ENCODE assay signal across 17 cellular contexts in genomic region chr5:76704131-76704663, GRCh38. TPM values are rescaled to one million over a fixed set of nuclear protein-coding genes. Genes with fewer than 3 reads are reported as not detected.
A peak's percentile ranks its signal among the peaks of the same experiment; 100 is the strongest.
DNase-seq lines count a peak whose midpoint lies in the region; ATAC-seq, FAIRE-seq and TF ChIP-seq lines count a peak whose summit lies in the region.
"Had no signal": no experiment of that assay in that cellular context is flagged by ENCODE, and none has a peak within 500 bp of the region (broad histone marks: within the 10 kb centered on the region; RNA-seq: fewer than 3 reads in every experiment).

No MANE protein-coding gene starts in this region.

- TF ChIP-seq POLR2A in breast epithelium (IDR thresholded peaks at IDR 0.05) = no peak
- no peak for TF ChIP-seq POLR2A in endothelial cell of umbilical vein (IDR thresholded peaks at IDR 0.05; ENCODE audit: low read depth, low read length)
- no peak for TF ChIP-seq POLR2A in ovary (IDR thresholded peaks at IDR 0.05)

- H3K27me3 ChIP-seq in breast epithelium (no peaks in the 10 kb centered on the region), endothelial cell of umbilical vein (ENCODE audit: control insufficient read depth in 2 of 2, insufficient read depth in 2 of 2, low read length in 2 of 2) (no peaks in the 10 kb centered on the region), mesenchymal stem cell (ENCODE audit: control insufficient read depth in 1 of 2, insufficient read depth in 1 of 2, low read length in 2 of 2) (peaks cover 0 to 17% of the 10 kb centered on the region in 2 experiments), ovary (no peaks in the 10 kb centered on the region)
- H3K27me3 ChIP-seq: BLaER1 had no signal

- H3K27me3 Mint-ChIP-seq in MCF 10A (ENCODE audit: insufficient read depth, unreplicated experiment) = no peaks in the 10 kb centered on the region
- H3K27me3 Mint-ChIP-seq: CD4-positive, CD25-positive, alpha-beta regulatory T cell had no signal

- no peak overlapping the region for H3K4me3 ChIP-seq in breast epithelium
- H3K4me3 ChIP-seq in endothelial cell of umbilical vein (replicated peaks in 1 of 3; ENCODE audit: insufficient read depth in 1 of 3, low read depth in 1 of 3, low read length in 3 of 3) = no peak overlapping the region
- H3K4me3 ChIP-seq in mesenchymal stem cell (ENCODE audit: insufficient read depth in 1 of 2, low read depth in 1 of 2, low read length in 2 of 2) = no peak overlapping the region
- H3K4me3 ChIP-seq in ovary = no peak overlapping the region
- H3K4me3 ChIP-seq: BLaER1, GM23338 had no signal

- FAIRE-seq in endothelial cell of umbilical vein (lab: Jason Lieb, UNC) = peak; percentile 63
- FAIRE-seq: GM12892, HepG2, HTR-8/SVneo had no signal

- H4K20me1 ChIP-seq in endothelial cell of umbilical vein (replicated peaks; ENCODE audit: control insufficient read depth, extremely low read depth, insufficient read depth, low read length) = no peaks in the 10 kb centered on the region
- H4K20me1 ChIP-seq: BLaER1 had no signal

- H2BK12ac ChIP-seq in mesenchymal stem cell (ENCODE audit: low read length in 2 of 2) = no peak overlapping the region

- H3K18ac ChIP-seq in mesenchymal stem cell (ENCODE audit: low read depth in 1 of 2, low read length in 2 of 2) = no peak overlapping the region

- no TSS peak for BruUV-seq in MCF 10A (replicated peaks; lab: Mats Ljungman, UMichigan)
- BruUV-seq in endothelial cell of umbilical vein (replicated peaks; lab: Mats Ljungman, UMichigan) = no TSS peak

- H4K8ac ChIP-seq in mesenchymal stem cell (ENCODE audit: low read length) = no peak overlapping the region

- H3K4me3 Mint-ChIP-seq in MCF 10A (ENCODE audit: unreplicated experiment) = no peak overlapping the region
- H3K4me3 Mint-ChIP-seq: CD4-positive, CD25-positive, alpha-beta regulatory T cell; GM23338 had no signal

- no peak overlapping the region for H4K91ac ChIP-seq in mesenchymal stem cell (ENCODE audit: low read length)

- dilution Hi-C loops in endothelial cell of umbilical vein (cut with MboI; ENCODE audit: extremely low pct_ligation_motif_present, low sequenced_read_pairs) = no loop called here

- H3K27ac ChIP-seq in breast epithelium = no peak overlapping the region
- H3K27ac ChIP-seq in endothelial cell of umbilical vein (ENCODE audit: insufficient read depth, low read depth, low read length) = peak overlapping the region; percentile 46
- H3K27ac ChIP-seq in mesenchymal stem cell (ENCODE audit: low read length, poor library complexity, severe bottlenecking) = no peak overlapping the region
- H3K27ac ChIP-seq in ovary = no peak overlapping the region
- H3K27ac ChIP-seq: 22Rv1, BLaER1 had no signal

- H2AFZ ChIP-seq in endothelial cell of umbilical vein (ENCODE audit: low read depth, low read length) (no peak overlapping the region), mesenchymal stem cell (ENCODE audit: low read depth, low read length) (no peak overlapping the region)
- H2AFZ ChIP-seq: GM23338 had no signal

- TF ChIP-seq EP300 in ovary (IDR thresholded peaks at IDR 0.05) = no peak

- TF ChIP-seq CTCF in MCF 10A (IDR thresholded peaks at IDR 0.05; ENCODE audit: unreplicated experiment) = no peak
- TF ChIP-seq CTCF in breast epithelium (IDR thresholded peaks at IDR 0.05) = no peak
- TF ChIP-seq CTCF in endothelial cell of umbilical vein (IDR thresholded peaks at IDR 0.05; ENCODE audit: extremely low read depth in 1 of 2, insufficient read depth in 1 of 2, low read depth in 1 of 2, low read length in 2 of 2) = no peak
- TF ChIP-seq CTCF in ovary (IDR thresholded peaks at IDR 0.05) = no peak

- intact Hi-C loops in MCF 10A (cut with micrococcal nuclease) (loop anchor here (5.0 kb wide), 1 partner anchor 97 kb away; no protein-coding TSS in a partner anchor), breast epithelium (cut with DNase I; ENCODE audit: low total_unique reads) (no loop called here), endothelial cell of umbilical vein (cut with micrococcal nuclease) (loop anchor here (1.0 to 5.0 kb wide), 3 partner anchors 8 to 1367 kb away; partner anchors contain the start of gene HMGCR), ovary (cut with DNase I) (no loop called here)

- H3K4me1 Mint-ChIP-seq in MCF 10A (ENCODE audit: insufficient read depth, unreplicated experiment) = peaks cover 37% of the 10 kb centered on the region

- peak; percentile 24 for DNase-seq in MCF 10A (ENCODE audit: unreplicated experiment)
- no peak for DNase-seq in breast epithelium (ENCODE audit: low spot score in 2 of 2)
- DNase-seq in endothelial cell of umbilical vein (ENCODE audit: low read depth, low spot score) = peak; percentile 89
- DNase-seq in mesenchymal stem cell = no peak
- no peak for DNase-seq in ovary
- DNase-seq: AML-193; CD4-positive, CD25-positive, alpha-beta regulatory T cell; DMS53; H7 had no signal

- no peak overlapping the region for H3K27ac Mint-ChIP-seq in MCF 10A (ENCODE audit: low read depth, unreplicated experiment)
- H3K27ac Mint-ChIP-seq: CD4-positive, CD25-positive, alpha-beta regulatory T cell; GM23338 had no signal

- H2BK120ac ChIP-seq in mesenchymal stem cell (ENCODE audit: low read depth, low read length) = peak overlapping the region; percentile 8

- no peaks in the 10 kb centered on the region for H3K9me1 ChIP-seq in endothelial cell of umbilical vein (replicated peaks; ENCODE audit: control insufficient read depth, extremely low read depth, insufficient read depth, low read length)

- POLR2A ChIA-PET in MCF 10A (lab: Yijun Ruan, JAX) = interaction anchor here (0.9 to 1.9 kb wide), 4 partner anchors 14 to 116 kb away, joined by 3 to 7 read pairs (median 4); no protein-coding TSS in a partner anchor
- POLR2A ChIA-PET in endothelial cell of umbilical vein (lab: Charles Lee) = interaction anchor here (1.3 kb wide), 1 partner anchor 13 kb away, joined by 3 read pairs; no protein-coding TSS in a partner anchor

- H2BK15ac ChIP-seq in mesenchymal stem cell (ENCODE audit: low read depth, poor library complexity, severe bottlenecking) = no peak overlapping the region

- ATAC-seq in HG03159 (IDR thresholded peaks at IDR 0.05; ENCODE audit: unreplicated experiment) (no peak), HG03469 (IDR thresholded peaks at IDR 0.05; ENCODE audit: unreplicated experiment) (no peak)
- ATAC-seq: GM23338, HepG2 had no signal

- H3K23ac ChIP-seq in mesenchymal stem cell (ENCODE audit: low read length in 2 of 2) = no peak overlapping the region

- CTCF ChIA-PET in MCF 10A (lab: Yijun Ruan, JAX) (interaction anchor here (0.7 to 2.3 kb wide), 2 partner anchors 70 to 102 kb away, joined by 3 to 8 read pairs; no protein-coding TSS in a partner anchor), endothelial cell of umbilical vein (lab: Charles Lee) (interaction anchor here (0.9 to 3.4 kb wide), 10 partner anchors 9 to 102 kb away, joined by 3 to 19 read pairs (median 4); no protein-coding TSS in a partner anchor)

- H3K9me3 Mint-ChIP-seq in MCF 10A (ENCODE audit: unreplicated experiment) = no peaks in the 10 kb centered on the region
- H3K9me3 Mint-ChIP-seq: CD4-positive, CD25-positive, alpha-beta regulatory T cell; GM23338 had no signal

- no peak overlapping the region for H3K4ac ChIP-seq in mesenchymal stem cell (ENCODE audit: low read depth in 1 of 2, low read length in 2 of 2)

- H2BK5ac ChIP-seq in mesenchymal stem cell (ENCODE audit: low read depth, low read length, poor library complexity, severe bottlenecking) = no peak overlapping the region

- H3K9me3 ChIP-seq in breast epithelium (no peaks in the 10 kb centered on the region), endothelial cell of umbilical vein (replicated peaks; ENCODE audit: control insufficient read depth, insufficient read depth, low read length) (no peaks in the 10 kb centered on the region), mesenchymal stem cell (ENCODE audit: control insufficient read depth, low read length) (no peaks in the 10 kb centered on the region), ovary (peaks cover 0 to 2% of the 10 kb centered on the region in 2 donors)
- H3K9me3 ChIP-seq: BLaER1 had no signal

- no peaks in the 10 kb centered on the region for H3K79me2 ChIP-seq in endothelial cell of umbilical vein (ENCODE audit: control insufficient read depth, insufficient read depth, low read length)

- H3K4me1 ChIP-seq in breast epithelium (no peaks in the 10 kb centered on the region), endothelial cell of umbilical vein (ENCODE audit: control insufficient read depth, extremely low read depth, insufficient read depth, low read length) (peaks cover 38% of the 10 kb centered on the region), mesenchymal stem cell (ENCODE audit: control insufficient read depth, insufficient read depth, low read depth, low read length) (peaks cover 9% of the 10 kb centered on the region), ovary (ENCODE audit: insufficient read depth) (no peaks in the 10 kb centered on the region)
- H3K4me1 ChIP-seq: BLaER1 had no signal

- H3K4me2 ChIP-seq in endothelial cell of umbilical vein (ENCODE audit: insufficient read depth, low read length) = peak overlapping the region; percentile 52
- no peak overlapping the region for H3K4me2 ChIP-seq in mesenchymal stem cell (ENCODE audit: low read length, poor library complexity, severe bottlenecking)
- H3K4me2 ChIP-seq: BLaER1, GM23338 had no signal

- peaks cover under 1% of the 10 kb centered on the region for H3K36me3 Mint-ChIP-seq in MCF 10A (ENCODE audit: insufficient read depth, unreplicated experiment)

- H3K14ac ChIP-seq in mesenchymal stem cell (ENCODE audit: low read length in 2 of 2) = no peak overlapping the region

- H3K36me3 ChIP-seq in breast epithelium (no peaks in the 10 kb centered on the region), endothelial cell of umbilical vein (ENCODE audit: control insufficient read depth in 2 of 2, extremely low read depth in 1 of 2, insufficient read depth in 2 of 2, low read length in 2 of 2) (no peaks in the 10 kb centered on the region), mesenchymal stem cell (ENCODE audit: control insufficient read depth in 1 of 2, insufficient read depth in 2 of 2, low read depth in 1 of 2, low read length in 2 of 2) (no peaks in the 10 kb centered on the region), ovary (no peaks in the 10 kb centered on the region)

- H3K79me1 ChIP-seq in mesenchymal stem cell (replicated peaks; ENCODE audit: low read length, poor library complexity, severe bottlenecking) = no peaks in the 10 kb centered on the region

- H2AK5ac ChIP-seq in mesenchymal stem cell (ENCODE audit: low read length, severe bottlenecking) = no peak overlapping the region

- H3K9ac ChIP-seq in endothelial cell of umbilical vein (replicated peaks; ENCODE audit: extremely low read depth, insufficient read depth, low read length) (no peak overlapping the region), mesenchymal stem cell (ENCODE audit: low read length) (no peak overlapping the region)
- H3K9ac ChIP-seq: BLaER1 had no signal

RNA-seq across cellular contexts. Expression of gene F2R, which starts 11.7 kb away (rescaled TPM):
- total RNA-seq in MCF 10A (2022) = 17.3 and 17.6 TPM in 2 replicates
- 10 to 100 TPM; 15.1 to 39.4 (median 27.2) TPM for total RNA-seq in breast epithelium
- 342 and 393 TPM in 2 replicates for total RNA-seq in endothelial cell of umbilical vein
- polyA plus RNA-seq in endothelial cell of umbilical vein = 599 and 624 TPM in 2 replicates
- 391 and 418 TPM in 2 replicates for polyA plus RNA-seq in endothelial cell of umbilical vein (2011; cell fraction: cytosol; rRNA removed)
- 160 and 208 TPM in 2 replicates for polyA plus RNA-seq in endothelial cell of umbilical vein (2011; cell fraction: nucleus; rRNA removed)
- polyA plus RNA-seq in endothelial cell of umbilical vein (2012) = 318 and 326 TPM in 2 replicates
- 963 and 1,052 TPM in 2 replicates for polyA minus RNA-seq in endothelial cell of umbilical vein
- 0.51 TPM for polyA minus RNA-seq in endothelial cell of umbilical vein (2011; cell fraction: cytosol; rRNA and poly(A)+ RNA removed)
- polyA minus RNA-seq in endothelial cell of umbilical vein (2011; cell fraction: nucleus; rRNA and poly(A)+ RNA removed) = 189 and 305 TPM in 2 replicates
- polyA plus RNA-seq in mesenchymal stem cell (2013, experiment 1 of 2) = 368 TPM
- polyA plus RNA-seq in mesenchymal stem cell (2013, experiment 2 of 2) = 390 TPM
- total RNA-seq in ovary = 1 to 10 TPM; 1.7 to 7.0 (median 4.3) TPM
- polyA plus RNA-seq in ovary = 10 to 100 TPM in 1 of 2 donors, 1 to 10 TPM in 1; 6.6 to 28.5 TPM

Comparison
In these comparisons a context has a peak if more than half of its experiments do, and no peak if none do; other contexts are left out.
1. DNase-seq: peak in MCF 10A (single experiment) and endothelial cell of umbilical vein (single experiment); none in breast epithelium (0 of 2), mesenchymal stem cell (single experiment) and ovary (0 of 5).
2. intact Hi-C loops: an anchor here in MCF 10A (5.0 kb wide) and endothelial cell of umbilical vein (1.0 to 5.0 kb wide); none called in breast epithelium and ovary.